Comparison of ENCODE assay signal across 19 cellular contexts in genomic region chr22:48925450-48925849, GRCh38.
DNase-seq lines count a peak whose midpoint lies in the region; ATAC-seq and TF ChIP-seq lines count a peak whose summit lies in the region.
"Had no signal": no experiment of that assay in that cellular context is flagged by ENCODE, and none has a peak within 500 bp of the region (broad histone marks: within the 10 kb centered on the region; RNA-seq: fewer than 3 reads in every experiment).

No MANE protein-coding gene starts in this region.

- H3K14ac ChIP-seq in H9 (ENCODE audit: insufficient read depth, low read length) = no peak overlapping the region

- no peak overlapping the region for H3K27ac Mint-ChIP-seq in H9
- H3K27ac Mint-ChIP-seq: CD4-positive, CD25-positive, alpha-beta regulatory T cell; GM23338; HFFc6 had no signal

- no peak overlapping the region for H2BK120ac ChIP-seq in H9 (ENCODE audit: low read depth, low read length, poor library complexity, severe bottlenecking)

- H3K4me1 ChIP-seq in right atrium auricular region = no peaks in the 10 kb centered on the region
- no peaks in the 10 kb centered on the region for H3K4me1 ChIP-seq in esophagus muscularis mucosa
- no peaks in the 10 kb centered on the region for H3K4me1 ChIP-seq in sigmoid colon
- H3K4me1 ChIP-seq in H9 (ENCODE audit: insufficient read depth, low read length) = no peaks in the 10 kb centered on the region
- H3K4me1 ChIP-seq: BE2C had no signal

- H2BK15ac ChIP-seq in H9 (ENCODE audit: low read depth, low read length) = no peak overlapping the region

- H4K91ac ChIP-seq in H9 (ENCODE audit: insufficient read length, low read depth, low read length) = no peak overlapping the region

- no peak overlapping the region for H3K4me3 ChIP-seq in right atrium auricular region
- H3K4me3 ChIP-seq in esophagus muscularis mucosa = no peak overlapping the region
- H3K4me3 ChIP-seq in sigmoid colon = no peak overlapping the region
- H3K4me3 ChIP-seq: GM23338 had no signal

- no peaks in the 10 kb centered on the region for H3K9me3 Mint-ChIP-seq in H9
- H3K9me3 Mint-ChIP-seq: GM23338 had no signal

- DNase-seq in right atrium auricular region (ENCODE audit: low spot score) = peak; percentile 53
- DNase-seq in left cardiac atrium = no peak
- peak; percentile 77 for DNase-seq in esophagus muscularis mucosa (ENCODE audit: extremely low spot score)
- peak; percentile 1 for DNase-seq in sigmoid colon
- no peak for DNase-seq in putamen (ENCODE audit: low spot score)
- no peak for DNase-seq in H9
- DNase-seq: ACHN; BE2C; C1 segment of cervical spinal cord; CD4-positive, CD25-positive, alpha-beta regulatory T cell; CD8-positive, alpha-beta memory T cell; COR-L47; DMS53; DND-41; HFFc6 had no signal

- H4K20me1 ChIP-seq in H9 (ENCODE audit: control insufficient read depth, insufficient read depth, insufficient read length) = no peaks in the 10 kb centered on the region

- 91% methylated on average over 5 of the region's 5 CpGs for WGBS in esophagus muscularis mucosa
- 74 to 87% methylated on average over 5 of the region's 5 CpGs for WGBS in sigmoid colon, 2 donors
- WGBS in H9 (ENCODE audit: extremely low coverage, insufficient read length, low lambda C conversion rate) = no CpG with 5 or more reads among the region's 5 CpGs

- H3K36me3 Mint-ChIP-seq in H9 (ENCODE audit: insufficient read depth in 1 of 3, low read depth in 3 of 3) = no peaks in the 10 kb centered on the region; a peak in 1 of 7 replicates
- H3K36me3 Mint-ChIP-seq: CD4-positive, CD25-positive, alpha-beta regulatory T cell; CD8-positive, alpha-beta memory T cell had no signal

- H2AK5ac ChIP-seq in H9 (ENCODE audit: insufficient read length, low read length) = no peak overlapping the region

- H3K4ac ChIP-seq in H9 (ENCODE audit: low read depth, low read length) = no peak overlapping the region

- no peak overlapping the region for H3K4me2 ChIP-seq in H9 (ENCODE audit: insufficient read depth, insufficient read length, low read length)
- H3K4me2 ChIP-seq: GM23338 had no signal

- no peak overlapping the region for H2BK20ac ChIP-seq in H9 (ENCODE audit: low read depth, low read length, poor library complexity, severe bottlenecking)

- no peak overlapping the region for H4K5ac ChIP-seq in H9 (ENCODE audit: insufficient read length, low read depth, low read length)

- H3K79me2 ChIP-seq in H9 (ENCODE audit: insufficient read depth, low read length) = no peaks in the 10 kb centered on the region

- intact Hi-C loops in left cardiac atrium (cut with DNase I) = no loop called here
- intact Hi-C loops in esophagus muscularis mucosa (cut with DNase I) = no loop called here
- intact Hi-C loops in sigmoid colon (cut with DNase I) = no loop called here

- TF ChIP-seq EP300 in esophagus muscularis mucosa (IDR thresholded peaks at IDR 0.05) (no peak), sigmoid colon (IDR thresholded peaks at IDR 0.05) (no peak)

- peaks cover 2 to 4% of the 10 kb centered on the region in 2 experiments; a peak in 2 of 4 replicates for H3K4me1 Mint-ChIP-seq in H9
- H3K4me1 Mint-ChIP-seq: CD4-positive, CD25-positive, alpha-beta regulatory T cell; CD8-positive, alpha-beta memory T cell; GM23338 had no signal

- H3K56ac ChIP-seq in H9 (ENCODE audit: insufficient read length, low read depth, low read length) = no peak overlapping the region

- H3K27me3 ChIP-seq in right atrium auricular region (no peaks in the 10 kb centered on the region), esophagus muscularis mucosa (peaks cover 0 to 27% (median 0%) of the 10 kb centered on the region in 4 donors), sigmoid colon (peaks cover 0 to 14% (median 0%) of the 10 kb centered on the region in 3 donors), H9 (ENCODE audit: insufficient read depth, low read length) (peaks cover 3% of the 10 kb centered on the region; the same call in 1 of the 2 replicates)
- H3K27me3 ChIP-seq: BE2C had no signal

- H4K8ac ChIP-seq in H9 (replicated peaks; ENCODE audit: insufficient read length, low read depth, low read length) = no peak overlapping the region

- no peak overlapping the region for H3K23ac ChIP-seq in H9 (ENCODE audit: insufficient read length, low read depth, low read length)

- H3K18ac ChIP-seq in H9 (ENCODE audit: insufficient read length, low read depth, low read length) = no peak overlapping the region

- ATAC-seq in left cardiac atrium (no peak), GM19467 (IDR thresholded peaks at IDR 0.05; ENCODE audit: unreplicated experiment) (no peak)
- ATAC-seq: GM23338, HCT116 had no signal

- no peak overlapping the region for H3K27ac ChIP-seq in right atrium auricular region
- no peak overlapping the region for H3K27ac ChIP-seq in esophagus muscularis mucosa (replicated peaks in 1 of 4)
- no peak overlapping the region for H3K27ac ChIP-seq in sigmoid colon
- no peak overlapping the region for H3K27ac ChIP-seq in H9 (ENCODE audit: insufficient read length, low read depth, low read length)
- H3K27ac ChIP-seq: HL-60 had no signal

- no peaks in the 10 kb centered on the region for H3K23me2 ChIP-seq in H9 (ENCODE audit: insufficient read length, low read depth, low read length, poor library complexity, severe bottlenecking)

- H3K27me3 Mint-ChIP-seq in H9 (ENCODE audit: low read depth) = peaks cover 42% of the 10 kb centered on the region

- TF ChIP-seq CTCF in right atrium auricular region (IDR thresholded peaks at IDR 0.05) = no peak
- no peak for TF ChIP-seq CTCF in esophagus muscularis mucosa (IDR thresholded peaks at IDR 0.05)
- no peak for TF ChIP-seq CTCF in sigmoid colon (IDR thresholded peaks at IDR 0.05)
- no peak for TF ChIP-seq CTCF in H9 (conservative IDR thresholded peaks at IDR 0.05)

- no peak overlapping the region for H3K9ac ChIP-seq in H9 (ENCODE audit: extremely low read depth, insufficient read length, low read length)

- no peak overlapping the region for H2AFZ ChIP-seq in H9 (ENCODE audit: low read length)
- H2AFZ ChIP-seq: GM23338 had no signal

- no peaks in the 10 kb centered on the region for H3K9me3 ChIP-seq in right atrium auricular region
- no peaks in the 10 kb centered on the region for H3K9me3 ChIP-seq in esophagus muscularis mucosa
- no peaks in the 10 kb centered on the region for H3K9me3 ChIP-seq in sigmoid colon
- H3K9me3 ChIP-seq in H9 (ENCODE audit: control insufficient read depth, low read depth, low read length) = no peaks in the 10 kb centered on the region

- no peak overlapping the region for H2BK12ac ChIP-seq in H9 (ENCODE audit: insufficient read length, low read depth, low read length)

- no peak overlapping the region for H3T11ph ChIP-seq in H9 (ENCODE audit: low read length)

- H3K36me3 ChIP-seq in right atrium auricular region = no peaks in the 10 kb centered on the region
- no peaks in the 10 kb centered on the region for H3K36me3 ChIP-seq in esophagus muscularis mucosa
- H3K36me3 ChIP-seq in sigmoid colon = no peaks in the 10 kb centered on the region
- H3K36me3 ChIP-seq: BE2C had no signal

- no peak for TF ChIP-seq POLR2A in esophagus muscularis mucosa (IDR thresholded peaks at IDR 0.05; ENCODE audit: low read depth)
- TF ChIP-seq POLR2A in sigmoid colon (IDR thresholded peaks at IDR 0.05) = no peak

- no peak overlapping the region for H2BK5ac ChIP-seq in H9 (ENCODE audit: insufficient read length, low read length)

- no peak overlapping the region for H3K4me3 Mint-ChIP-seq in H9
- H3K4me3 Mint-ChIP-seq: CD4-positive, CD25-positive, alpha-beta regulatory T cell; CD8-positive, alpha-beta memory T cell; GM23338; HFFc6 had no signal

- no peaks in the 10 kb centered on the region for H3K79me1 ChIP-seq in H9 (ENCODE audit: insufficient read depth, low read depth, low read length, poor library complexity, severe bottlenecking)

Comparison
In these comparisons a context has a peak if more than half of its experiments do, and no peak if none do; other contexts are left out.
1. DNase-seq: peak in right atrium auricular region (single experiment), esophagus muscularis mucosa (single experiment) and sigmoid colon (single experiment); none in left cardiac atrium (single experiment), putamen (single experiment) and H9 (single experiment).